ENCODE assay signal across 9 cellular contexts in the genomic region with DNA sequence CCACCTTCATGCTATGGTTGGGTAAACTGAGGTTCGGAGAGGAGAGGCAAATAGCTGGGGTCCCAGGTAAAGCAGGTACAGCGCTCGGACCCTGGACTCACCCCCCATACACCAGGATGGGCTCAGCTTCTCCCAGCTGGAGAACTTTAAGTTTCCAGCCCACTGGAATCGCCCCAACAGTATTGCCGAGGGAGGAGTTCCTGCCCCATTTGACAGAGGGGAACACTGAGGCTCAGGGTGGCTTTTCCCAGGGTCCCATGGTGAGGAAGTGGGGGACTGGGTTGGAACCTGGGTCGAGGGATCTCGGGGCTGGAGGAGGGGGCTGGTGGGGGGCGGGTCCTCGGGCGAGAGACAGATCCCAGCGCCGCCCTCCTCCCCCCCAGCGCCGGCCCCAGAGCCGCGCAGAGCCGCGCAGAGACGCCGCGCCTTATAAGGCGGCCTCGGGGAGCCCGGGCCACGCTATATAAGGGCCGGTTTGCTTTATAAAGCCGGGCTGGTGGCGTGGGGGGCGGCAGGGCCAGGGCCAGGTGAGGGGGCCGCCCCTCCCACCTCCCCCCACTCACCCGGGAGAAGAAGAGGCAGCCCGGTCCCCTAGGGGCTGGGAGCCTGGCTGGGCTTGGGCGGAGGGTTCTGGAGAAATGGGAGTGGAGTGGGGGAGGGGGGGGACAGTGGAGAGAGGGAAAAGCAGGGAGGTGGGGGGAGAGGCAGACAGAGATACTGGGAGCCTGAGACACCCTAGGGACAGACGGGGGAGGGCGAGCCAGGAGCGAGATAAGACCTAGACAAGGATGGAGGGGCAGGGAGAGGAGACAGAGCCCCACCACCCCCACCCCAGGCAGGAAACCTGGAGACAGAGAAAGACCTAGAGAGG. TPM values are rescaled to one million over a fixed set of nuclear protein-coding genes. Genes with fewer than 3 reads are reported as not detected.
DNase-seq lines count a peak whose midpoint lies in the region; ATAC-seq, FAIRE-seq and TF ChIP-seq lines count a peak whose summit lies in the region.
"Had no signal": no experiment of that assay in that cellular context is flagged by ENCODE, and none has a peak within 500 bp of the region (broad histone marks: within the 10 kb centered on the region; RNA-seq: fewer than 3 reads in every experiment).

No MANE protein-coding gene starts in this region.

- peak overlapping the region; percentile 49 for H3K4me3 ChIP-seq in hepatocyte
- H3K4me3 ChIP-seq in sigmoid colon: peak overlapping the region; percentile 72 to 79 (median 74)

- H3K4me1 ChIP-seq in hepatocyte (ENCODE audit: insufficient read depth): peaks cover 17% of the 10 kb centered on the region
- peaks cover 0 to 67% (median 56%) of the 10 kb centered on the region in 4 donors for H3K4me1 ChIP-seq in sigmoid colon

- peak overlapping the region; percentile 89 for H3K4me2 ChIP-seq in hepatocyte

- H3K27me3 ChIP-seq in hepatocyte (no peaks in the 10 kb centered on the region), sigmoid colon (no peaks in the 10 kb centered on the region)

- TF ChIP-seq CTCF in WTC11 (IDR thresholded peaks at IDR 0.05) (no peak), hepatocyte (IDR thresholded peaks at IDR 0.05; ENCODE audit: poor library complexity) (no peak), sigmoid colon (IDR thresholded peaks at IDR 0.05) (no peak)

- no peaks in the 10 kb centered on the region for H4K20me1 ChIP-seq in hepatocyte (ENCODE audit: insufficient read depth, poor library complexity, severe bottlenecking)

- no peaks in the 10 kb centered on the region for H3K9me2 ChIP-seq in hepatocyte (replicated peaks; ENCODE audit: insufficient read depth)

- H3K4me3 Mint-ChIP-seq in WTC11: peak overlapping the region; percentile 61
- H3K4me3 Mint-ChIP-seq in activated CD4-positive, alpha-beta T cell treated with anti-CD3 and anti-CD28 coated beads, Interleukin-2, amount 10 ng/mL, durations not matched to agents 7 days and 5 days: no peak overlapping the region

- peak; percentile 80 for DNase-seq in GM03348 (ENCODE audit: low spot score)
- peak; percentile 38 for DNase-seq in WTC11 (ENCODE audit: low spot score)
- DNase-seq in hepatocyte (ENCODE audit: low spot score): peak; percentile 64
- DNase-seq in sigmoid colon: peak; percentile 91
- no peak for DNase-seq in urothelium cell line (ENCODE audit: low spot score)
- no peak for DNase-seq in RPMI8226
- no peak for DNase-seq in activated CD4-positive, alpha-beta T cell treated with anti-CD3 and anti-CD28 coated beads, Interleukin-2, amount 10 ng/mL, durations not matched to agents 7 days and 5 days
- DNase-seq in NCI-H2029 (lab: John Stamatoyannopoulos, UW): no peak
- DNase-seq: stimulated activated CD4-positive, alpha-beta T cell treated with anti-CD3 and anti-CD28 coated beads, Interleukin-4, amount 100 ng/mL, for 1 hour had no signal

- CTCF ChIA-PET in WTC11 (lab: Charles Lee): interaction anchor here (0.9 to 1.8 kb wide), 6 partner anchors 8 to 157 kb away, joined by 3 to 11 read pairs (median 6); a partner anchor contains a TSS
- CTCF ChIA-PET in activated CD4-positive, alpha-beta T cell treated with anti-CD3 and anti-CD28 coated beads, Interleukin-2, amount 10 ng/mL, durations not matched to agents 7 days and 5 days (lab: Charles Lee): interaction anchor here (0.8 to 1.3 kb wide), 2 partner anchors 19 to 41 kb away, joined by 4 to 5 read pairs; no protein-coding TSS in a partner anchor

- peaks cover 13% of the 10 kb centered on the region for H3K27me3 Mint-ChIP-seq in WTC11 (ENCODE audit: low read depth)
- H3K27me3 Mint-ChIP-seq in activated CD4-positive, alpha-beta T cell treated with anti-CD3 and anti-CD28 coated beads, Interleukin-2, amount 10 ng/mL, durations not matched to agents 7 days and 5 days: peaks cover 17% of the 10 kb centered on the region

- 62% methylated on average over 4 of the region's 36 CpGs for WGBS in hepatocyte (ENCODE audit: low lambda C conversion rate, missing lambda C conversion rate)
- WGBS in sigmoid colon, 2 donors: 12 to 14% methylated on average over 36 of the region's 36 CpGs

- no peaks in the 10 kb centered on the region for H3K79me2 ChIP-seq in hepatocyte

- peak; percentile 69 to 71 for TF ChIP-seq POLR2A in sigmoid colon (IDR thresholded peaks at IDR 0.05)

- no peaks in the 10 kb centered on the region for H3K9me3 ChIP-seq in hepatocyte (ENCODE audit: low read depth)
- H3K9me3 ChIP-seq in sigmoid colon: no peaks in the 10 kb centered on the region

- POLR2A ChIA-PET in WTC11 (lab: Charles Lee): interaction anchor here (1.2 to 1.5 kb wide), 3 partner anchors 9 to 19 kb away, joined by 4 to 8 read pairs (median 6); a partner anchor contains a TSS
- POLR2A ChIA-PET in activated CD4-positive, alpha-beta T cell treated with anti-CD3 and anti-CD28 coated beads, Interleukin-2, amount 10 ng/mL, durations not matched to agents 7 days and 5 days (lab: Charles Lee): no interaction called here

- H3K27ac Mint-ChIP-seq in WTC11: no peak overlapping the region
- no peak overlapping the region for H3K27ac Mint-ChIP-seq in activated CD4-positive, alpha-beta T cell treated with anti-CD3 and anti-CD28 coated beads, Interleukin-2, amount 10 ng/mL, durations not matched to agents 7 days and 5 days

- no peaks in the 10 kb centered on the region for H3K36me3 Mint-ChIP-seq in WTC11
- no peaks in the 10 kb centered on the region for H3K36me3 Mint-ChIP-seq in activated CD4-positive, alpha-beta T cell treated with anti-CD3 and anti-CD28 coated beads, Interleukin-2, amount 10 ng/mL, durations not matched to agents 7 days and 5 days (ENCODE audit: low read depth)

- H3K36me3 ChIP-seq in hepatocyte (replicated peaks; ENCODE audit: insufficient read depth, low read depth) (no peaks in the 10 kb centered on the region), sigmoid colon (peaks cover 2 to 39% (median 7%) of the 10 kb centered on the region in 4 donors)

- H3K4me1 Mint-ChIP-seq in WTC11: peaks cover 21% of the 10 kb centered on the region
- H3K4me1 Mint-ChIP-seq in activated CD4-positive, alpha-beta T cell treated with anti-CD3 and anti-CD28 coated beads, Interleukin-2, amount 10 ng/mL, durations not matched to agents 7 days and 5 days: peaks cover 11% of the 10 kb centered on the region

- intact Hi-C loops in sigmoid colon (cut with DNase I): loop anchor here (5.0 kb wide), 1 partner anchor 382 kb away; a partner anchor contains a TSS

- peak overlapping the region; percentile 74 for H2AFZ ChIP-seq in hepatocyte

- H3K27ac ChIP-seq in hepatocyte: no peak overlapping the region
- peak overlapping the region; percentile 94 to 99 (median 98) for H3K27ac ChIP-seq in sigmoid colon

- H3K9me3 Mint-ChIP-seq in WTC11: no peaks in the 10 kb centered on the region
- no peaks in the 10 kb centered on the region for H3K9me3 Mint-ChIP-seq in activated CD4-positive, alpha-beta T cell treated with anti-CD3 and anti-CD28 coated beads, Interleukin-2, amount 10 ng/mL, durations not matched to agents 7 days and 5 days

- peak; percentile 63 for ATAC-seq in WTC11

- no peak for FAIRE-seq in urothelium cell line (lab: Jason Lieb, UNC)

- TF ChIP-seq EP300 in sigmoid colon (IDR thresholded peaks at IDR 0.05): peak in 1 of 4 donors; percentile 42

TF ChIP-seq in WTC11, 78 proteins besides CTCF, POLR2A, EP300 and RAD21:
- no peak for TF ChIP-seq CREM (CRISPR knock-in tag; IDR thresholded peaks at IDR 0.05)
TF ChIP-seq in WTC11: peak in this region for 0.

RNA-seq across cellular contexts. Expression of a gene that starts 1.1 kb away (rescaled TPM):
- 16.0 to 18.0 TPM (median 17.4 TPM) in 3 replicates for total RNA-seq in WTC11 (2021)
- 12.1 and 20.1 TPM in 2 replicates for total RNA-seq in hepatocyte
- 12.6 and 12.9 TPM in 2 replicates for polyA plus RNA-seq in hepatocyte
- 1,000 to 10,000 TPM; 1,586 to 3,058 (median 2,656) TPM for total RNA-seq in sigmoid colon
- polyA plus RNA-seq in sigmoid colon: 100 to 1,000 TPM in 1 of 3 donors, 10 to 100 TPM in 1, 1 to 10 TPM in 1; 4.9 to 115 (median 45.0) TPM
- not detected for total RNA-seq in activated CD4-positive, alpha-beta T cell treated with anti-CD3 and anti-CD28 coated beads, Interleukin-2, amount 10 ng/mL, durations not matched to agents 7 days and 5 days

RNA-seq across cellular contexts. Expression of a gene that starts 10.8 kb away (rescaled TPM):
- total RNA-seq in WTC11 (2021) (56.4 to 64.1 TPM (median 61.7 TPM) in 3 replicates), hepatocyte (32.5 and 36.3 TPM in 2 replicates), sigmoid colon (10 to 100 TPM; 74.5 to 93.5 (median 82.4) TPM)
- polyA plus RNA-seq in hepatocyte (23.2 and 26.3 TPM in 2 replicates), sigmoid colon (10 to 100 TPM; 60.7 to 75.8 (median 65.4) TPM)
- total RNA-seq in activated CD4-positive, alpha-beta T cell treated with anti-CD3 and anti-CD28 coated beads, Interleukin-2, amount 10 ng/mL, durations not matched to agents 7 days and 5 days: 10 to 100 TPM; 21.6 to 28.8 TPM

RNA-seq across cellular contexts. Expression of a gene that starts 19.3 kb away (rescaled TPM):
- 70.9 to 86.0 TPM (median 73.4 TPM) in 3 replicates for total RNA-seq in WTC11 (2021)
- 28.1 and 30.3 TPM in 2 replicates for total RNA-seq in hepatocyte
- 72.6 and 81.1 TPM in 2 replicates for polyA plus RNA-seq in hepatocyte
- 10 to 100 TPM; 27.2 to 47.9 (median 38.9) TPM for total RNA-seq in sigmoid colon
- 10 to 100 TPM; 49.8 to 67.3 (median 59.4) TPM for polyA plus RNA-seq in sigmoid colon
- 10 to 100 TPM; 52.2 to 53.9 TPM for total RNA-seq in activated CD4-positive, alpha-beta T cell treated with anti-CD3 and anti-CD28 coated beads, Interleukin-2, amount 10 ng/mL, durations not matched to agents 7 days and 5 days

RNA-seq across cellular contexts. Expression of a gene that starts 34.1 kb away (rescaled TPM):
- total RNA-seq in WTC11 (2021) (10.3 to 13.4 TPM (median 11.5 TPM) in 3 replicates), hepatocyte (8.4 and 9.5 TPM in 2 replicates), sigmoid colon (1 to 10 TPM; 3.2 to 8.6 (median 7.7) TPM)
- polyA plus RNA-seq in hepatocyte (9.6 and 10.2 TPM in 2 replicates), sigmoid colon (1 to 10 TPM; 3.9 to 8.8 (median 6.6) TPM)
- total RNA-seq in activated CD4-positive, alpha-beta T cell treated with anti-CD3 and anti-CD28 coated beads, Interleukin-2, amount 10 ng/mL, durations not matched to agents 7 days and 5 days: 10 to 100 TPM; 21.4 to 24.4 TPM

RNA-seq across cellular contexts. Expression of a gene that starts 37.7 kb away (rescaled TPM):
- 8.6 to 14.3 TPM (median 11.8 TPM) in 3 replicates for total RNA-seq in WTC11 (2021)
- 16.6 and 18.1 TPM in 2 replicates for total RNA-seq in hepatocyte
- polyA plus RNA-seq in hepatocyte: 6.5 and 7.2 TPM in 2 replicates
- total RNA-seq in sigmoid colon: 10 to 100 TPM in 2 of 4 donors, 1 to 10 TPM in 2; 7.6 to 23.5 (median 9.8) TPM
- polyA plus RNA-seq in sigmoid colon: 100 to 1,000 TPM in 1 of 3 donors, 10 to 100 TPM in 2; 26.4 to 266 (median 54.4) TPM
- total RNA-seq in activated CD4-positive, alpha-beta T cell treated with anti-CD3 and anti-CD28 coated beads, Interleukin-2, amount 10 ng/mL, durations not matched to agents 7 days and 5 days: 10 to 100 TPM; 27.5 to 33.9 TPM

Comparison
In these comparisons a context has a peak if more than half of its experiments do, and no peak if none do; other contexts are left out.
1. DNase-seq: peak in GM03348 (single experiment), WTC11 (single experiment), hepatocyte (single experiment) and sigmoid colon (single experiment); none in urothelium cell line (single experiment), RPMI8226 (single experiment), activated CD4-positive, alpha-beta T cell treated with anti-CD3 and anti-CD28 coated beads, Interleukin-2, amount 10 ng/mL, durations not matched to agents 7 days and 5 days (single experiment) and NCI-H2029 (single experiment).
2. RNA of a gene that starts 1.1 kb away (total RNA-seq): 1,586 to 3,058 TPM in sigmoid colon; 16.0 to 18.0 TPM in WTC11, 12.1 to 20.1 TPM in hepatocyte and not detected in activated CD4-positive, alpha-beta T cell treated with anti-CD3 and anti-CD28 coated beads, Interleukin-2, amount 10 ng/mL, durations not matched to agents 7 days and 5 days; every median in the first group is over 10 times any median in the second.